ENCODE assay signal across 22 cellular contexts in the genomic region with DNA sequence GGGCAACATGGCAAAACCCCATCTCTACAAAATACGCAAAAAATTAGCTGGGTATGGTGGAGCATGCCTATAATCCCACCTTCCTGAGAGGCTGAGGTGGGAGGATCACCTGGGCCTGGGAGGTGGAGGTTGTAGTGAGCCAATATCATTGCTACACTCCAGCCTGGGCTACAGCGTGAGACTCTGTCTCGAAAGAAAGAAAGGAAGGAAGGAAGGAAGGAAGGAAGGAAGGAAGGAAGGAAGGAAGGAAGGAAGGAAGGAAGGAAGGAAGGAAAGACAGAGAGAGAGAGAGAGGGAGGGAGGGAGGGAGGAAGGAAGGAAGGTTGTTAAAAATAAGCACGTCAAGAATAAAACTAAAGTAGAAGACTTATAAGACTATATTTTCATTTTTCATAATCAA. TPM values are rescaled to one million over a fixed set of nuclear protein-coding genes. Genes with fewer than 3 reads are reported as not detected.
DNase-seq lines count a peak whose midpoint lies in the region; ATAC-seq and TF ChIP-seq lines count a peak whose summit lies in the region.
"Had no signal": no experiment of that assay in that cellular context is flagged by ENCODE, and none has a peak within 500 bp of the region (broad histone marks: within the 10 kb centered on the region; RNA-seq: fewer than 3 reads in every experiment).

No MANE protein-coding gene starts in this region.

- H3K4me1 ChIP-seq in Karpas-422 (ENCODE audit: low read length): peaks cover 91% of the 10 kb centered on the region
- peaks cover 14% of the 10 kb centered on the region for H3K4me1 ChIP-seq in HAP-1
- H3K4me1 ChIP-seq: SJSA1 had no signal

- 0 out of 2 replicates have a peak overlapping the region, but pooled peaks have one; percentile 57 for H3K9ac ChIP-seq in Karpas-422 (ENCODE audit: low read length)
- H3K9ac ChIP-seq: GM23248 had no signal

- H3K36me3 ChIP-seq in Karpas-422 (ENCODE audit: insufficient read depth, low read length): no peaks in the 10 kb centered on the region
- H3K36me3 ChIP-seq in brain microvascular endothelial cell (replicated peaks): no peaks in the 10 kb centered on the region
- H3K36me3 ChIP-seq in HAP-1 (replicated peaks): no peaks in the 10 kb centered on the region
- H3K36me3 ChIP-seq: MG63, SJSA1 had no signal

- no peak for ATAC-seq in stimulated activated naive CD8-positive, alpha-beta T cell treated with anti-CD3 and anti-CD28 coated beads, Interleukin-15, Interleukin-2, amounts not matched to agents 100 U/mL and 50 U/mL, for 24 hours
- no peak for ATAC-seq in stimulated activated effector memory CD8-positive, alpha-beta T cell treated with anti-CD3 and anti-CD28 coated beads, Interleukin-12 subunit alpha, Interleukin-12 subunit beta, amount 100 ng/mL, for 72 hours
- no peak for ATAC-seq in HG03565 (IDR thresholded peaks at IDR 0.05; ENCODE audit: unreplicated experiment)
- ATAC-seq: Right ventricle myocardium inferior had no signal

- TF ChIP-seq CTCF in brain microvascular endothelial cell (IDR thresholded peaks at IDR 0.05; ENCODE audit: low read depth, low read length, missing control alignments) (no peak), progenitor cell of endocrine pancreas (IDR thresholded peaks at IDR 0.05; ENCODE audit: unreplicated experiment) (no peak)

- no peaks in the 10 kb centered on the region for H3K27me3 ChIP-seq in Karpas-422 (ENCODE audit: low read length)
- no peaks in the 10 kb centered on the region for H3K27me3 ChIP-seq in brain microvascular endothelial cell (replicated peaks)
- H3K27me3 ChIP-seq in HAP-1 (ENCODE audit: low read depth): no peaks in the 10 kb centered on the region
- H3K27me3 ChIP-seq: MG63, SJSA1 had no signal

- no peaks in the 10 kb centered on the region for H3K9me3 ChIP-seq in Karpas-422 (ENCODE audit: low read length)
- no peaks in the 10 kb centered on the region for H3K9me3 ChIP-seq in HAP-1
- H3K9me3 ChIP-seq: MG63, SJSA1 had no signal

- H4K20me1 ChIP-seq in Karpas-422 (ENCODE audit: insufficient read depth, low read depth, low read length): no peaks in the 10 kb centered on the region

- peaks cover 18% of the 10 kb centered on the region for H3K4me1 Mint-ChIP-seq in stimulated activated naive CD8-positive, alpha-beta T cell treated with anti-CD3 and anti-CD28 coated beads, Interleukin-15, Interleukin-2, amounts not matched to agents 100 ng/mL and 50 ng/mL, for 24 hours (ENCODE audit: low read depth)
- H3K4me1 Mint-ChIP-seq in stimulated activated effector memory CD8-positive, alpha-beta T cell treated with anti-CD3 and anti-CD28 coated beads, Interleukin-12 subunit alpha, Interleukin-12 subunit beta, amount 100 ng/mL, for 72 hours: peaks cover 24% of the 10 kb centered on the region
- H3K4me1 Mint-ChIP-seq in progenitor cell of endocrine pancreas (ENCODE audit: low read depth): no peaks in the 10 kb centered on the region

- peak overlapping the region; percentile 98 for H3K27ac ChIP-seq in Karpas-422 (ENCODE audit: low read length)
- H3K27ac ChIP-seq in brain microvascular endothelial cell: peak overlapping the region; percentile 36
- H3K27ac ChIP-seq: GM23248, SJSA1 had no signal

- H3K36me3 Mint-ChIP-seq in stimulated activated naive CD8-positive, alpha-beta T cell treated with anti-CD3 and anti-CD28 coated beads, Interleukin-15, Interleukin-2, amounts not matched to agents 100 ng/mL and 50 ng/mL, for 24 hours (ENCODE audit: low read depth): no peaks in the 10 kb centered on the region
- no peaks in the 10 kb centered on the region for H3K36me3 Mint-ChIP-seq in stimulated activated effector memory CD8-positive, alpha-beta T cell treated with anti-CD3 and anti-CD28 coated beads, Interleukin-12 subunit alpha, Interleukin-12 subunit beta, amount 100 ng/mL, for 72 hours
- no peaks in the 10 kb centered on the region for H3K36me3 Mint-ChIP-seq in progenitor cell of endocrine pancreas (ENCODE audit: insufficient read depth)

- H3K4me3 Mint-ChIP-seq in stimulated activated naive CD8-positive, alpha-beta T cell treated with anti-CD3 and anti-CD28 coated beads, Interleukin-15, Interleukin-2, amounts not matched to agents 100 ng/mL and 50 ng/mL, for 24 hours: no peak overlapping the region
- no peak overlapping the region for H3K4me3 Mint-ChIP-seq in stimulated activated effector memory CD8-positive, alpha-beta T cell treated with anti-CD3 and anti-CD28 coated beads, Interleukin-12 subunit alpha, Interleukin-12 subunit beta, amount 100 ng/mL, for 72 hours
- H3K4me3 Mint-ChIP-seq in progenitor cell of endocrine pancreas (ENCODE audit: low read depth): no peak overlapping the region
- H3K4me3 Mint-ChIP-seq: B cell, H9 had no signal

- peak overlapping the region; percentile 81 for H3K27ac Mint-ChIP-seq in stimulated activated naive CD8-positive, alpha-beta T cell treated with anti-CD3 and anti-CD28 coated beads, Interleukin-15, Interleukin-2, amounts not matched to agents 100 ng/mL and 50 ng/mL, for 24 hours
- H3K27ac Mint-ChIP-seq in stimulated activated effector memory CD8-positive, alpha-beta T cell treated with anti-CD3 and anti-CD28 coated beads, Interleukin-12 subunit alpha, Interleukin-12 subunit beta, amount 100 ng/mL, for 72 hours: peak overlapping the region; percentile 74
- no peak overlapping the region for H3K27ac Mint-ChIP-seq in progenitor cell of endocrine pancreas
- H3K27ac Mint-ChIP-seq: B cell had no signal

- no peaks in the 10 kb centered on the region for H3K9me2 ChIP-seq in Karpas-422 (replicated peaks; ENCODE audit: insufficient read depth, low read length)

- H3K27me3 Mint-ChIP-seq in stimulated activated naive CD8-positive, alpha-beta T cell treated with anti-CD3 and anti-CD28 coated beads, Interleukin-15, Interleukin-2, amounts not matched to agents 100 ng/mL and 50 ng/mL, for 24 hours: no peaks in the 10 kb centered on the region
- H3K27me3 Mint-ChIP-seq in progenitor cell of endocrine pancreas: no peaks in the 10 kb centered on the region

- in situ Hi-C loops in brain microvascular endothelial cell (cut with HindIII; ENCODE audit: low pct_ligation_motif_present, low sequenced_read_pairs): no loop called here
- in situ Hi-C loops in HAP-1 (cut with MboI; ENCODE audit: low sequenced_read_pairs): no loop called here

- no peaks in the 10 kb centered on the region for H3K9me3 Mint-ChIP-seq in stimulated activated naive CD8-positive, alpha-beta T cell treated with anti-CD3 and anti-CD28 coated beads, Interleukin-15, Interleukin-2, amounts not matched to agents 100 ng/mL and 50 ng/mL, for 24 hours
- no peaks in the 10 kb centered on the region for H3K9me3 Mint-ChIP-seq in stimulated activated effector memory CD8-positive, alpha-beta T cell treated with anti-CD3 and anti-CD28 coated beads, Interleukin-12 subunit alpha, Interleukin-12 subunit beta, amount 100 ng/mL, for 72 hours
- H3K9me3 Mint-ChIP-seq in progenitor cell of endocrine pancreas (ENCODE audit: low read depth): no peaks in the 10 kb centered on the region
- H3K9me3 Mint-ChIP-seq: H9 had no signal

- no peak for DNase-seq in stimulated activated naive CD8-positive, alpha-beta T cell treated with anti-CD3 and anti-CD28 coated beads, Interleukin-15, Interleukin-2, amounts not matched to agents 100 U/mL and 50 U/mL, for 24 hours
- no peak for DNase-seq in Karpas-422
- DNase-seq in brain microvascular endothelial cell: no peak
- DNase-seq in stimulated activated effector memory CD8-positive, alpha-beta T cell treated with anti-CD3 and anti-CD28 coated beads, Interleukin-12 subunit alpha, Interleukin-12 subunit beta, amount 100 ng/mL, for 72 hours (ENCODE audit: low spot score in 2 of 2): no peak
- DNase-seq in progenitor cell of endocrine pancreas (ENCODE audit: low spot score, unreplicated experiment): no peak
- DNase-seq in HAP-1 (ENCODE audit: low spot score in 2 of 2): no peak
- DNase-seq: Calu3, DMS153, H9, MG63, NCI-H1417, NCI-H1694 treated with DMSO at 0.1 percent for 48 hours, NCI-H2081 treated with DMSO at 0.1 percent for 48 hours, NCI-H2171 treated with DMSO at 0.1 percent for 48 hours, NCI-H524 treated with DMSO at 0.1 percent for 48 hours, NCI-H82 had no signal

- no peak overlapping the region for H2AFZ ChIP-seq in Karpas-422 (ENCODE audit: low read length)

- H3K79me2 ChIP-seq in Karpas-422 (ENCODE audit: low read length): peaks cover 4% of the 10 kb centered on the region; the same call in 1 of the 2 replicates

- H3K4me3 ChIP-seq in Karpas-422 (ENCODE audit: low read length) (no peak overlapping the region), brain microvascular endothelial cell (ENCODE audit: low read depth, low read length) (no peak overlapping the region), HAP-1 (no peak overlapping the region)
- H3K4me3 ChIP-seq: GM23248, MG63, SJSA1 had no signal

- H3K4me2 ChIP-seq in Karpas-422 (ENCODE audit: low read depth, low read length, poor library complexity, severe bottlenecking): peak overlapping the region; percentile 75

RNA-seq across cellular contexts. Expression of gene ATP1A1, which starts 17.0 kb away (rescaled TPM):
- 931 and 967 TPM in 2 replicates for total RNA-seq in Karpas-422 (2014; rRNA removed; shearing (Covaris generic); ENCODE audit: low replicate concordance)
- total RNA-seq in progenitor cell of endocrine pancreas: 325 and 332 TPM in 2 replicates
